In the genomic region with DNA sequence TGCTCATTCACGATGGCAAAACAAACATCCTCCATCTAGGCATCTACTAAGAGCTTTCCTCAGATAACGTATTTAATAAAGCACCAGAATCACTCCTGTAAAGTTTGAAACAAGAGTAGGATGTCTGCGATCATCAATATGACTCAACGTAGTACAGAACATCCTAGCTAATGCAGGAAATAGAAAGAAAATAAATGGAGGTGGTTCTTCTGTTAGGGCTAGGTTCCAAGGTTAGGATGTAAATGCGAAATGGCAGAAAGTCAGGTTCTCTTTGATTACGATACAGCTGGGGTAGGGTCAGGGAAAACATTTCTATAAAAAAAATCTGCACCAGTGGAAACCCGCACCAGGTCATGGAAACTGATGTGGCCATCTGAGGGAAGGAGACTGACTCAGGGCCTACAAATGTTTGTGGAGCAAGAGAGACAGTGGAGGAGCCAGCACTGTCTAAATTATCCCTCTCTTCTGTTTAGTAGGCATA, we compare ENCODE assay signal across 17 cellular contexts. TPM values are rescaled to one million over a fixed set of nuclear protein-coding genes. Genes with fewer than 3 reads are reported as not detected.
DNase-seq lines count a peak whose midpoint lies in the region; ATAC-seq and TF ChIP-seq lines count a peak whose summit lies in the region.
"Had no signal": no experiment of that assay in that cellular context is flagged by ENCODE, and none has a peak within 500 bp of the region (broad histone marks: within the 10 kb centered on the region; RNA-seq: fewer than 3 reads in every experiment).

No MANE protein-coding gene starts in this region.

- TF ChIP-seq CTCF in PC-3 (conservative IDR thresholded peaks at IDR 0.05; ENCODE audit: low read depth, low read length) (no peak), osteocyte (IDR thresholded peaks at IDR 0.05) (no peak)

- peaks cover 4% of the 10 kb centered on the region; the same call in 1 of the 2 replicates for H4K20me1 ChIP-seq in PC-3 (ENCODE audit: low read length)

- H3K4me3 Mint-ChIP-seq in T-helper 1 cell treated with Interleukin-12 subunit alpha and Interleukin-12 subunit beta and Interleukin-4 antibody, amounts not matched to agents 30 μg/mL and 1 μg/mL, for 36 hours, result peak overlapping the region; percentile 30
- H3K4me3 Mint-ChIP-seq in osteocyte (ENCODE audit: unreplicated experiment), result no peak overlapping the region

- no peaks in the 10 kb centered on the region for H3K27me3 Mint-ChIP-seq in T-helper 1 cell treated with Interleukin-12 subunit alpha and Interleukin-12 subunit beta and Interleukin-4 antibody, amounts not matched to agents 30 μg/mL and 1 μg/mL, for 36 hours (ENCODE audit: low read depth)
- no peaks in the 10 kb centered on the region for H3K27me3 Mint-ChIP-seq in osteocyte (ENCODE audit: unreplicated experiment)

- peaks cover 13% of the 10 kb centered on the region for H3K36me3 Mint-ChIP-seq in T-helper 1 cell treated with Interleukin-12 subunit alpha and Interleukin-12 subunit beta and Interleukin-4 antibody, amounts not matched to agents 30 μg/mL and 1 μg/mL, for 36 hours (ENCODE audit: low read depth)
- no peaks in the 10 kb centered on the region for H3K36me3 Mint-ChIP-seq in osteocyte (ENCODE audit: unreplicated experiment)

- POLR2A ChIA-PET in PC-3 (lab: Charles Lee; ENCODE audit: unreplicated experiment), result no interaction called here

- H3K9ac ChIP-seq in PC-3 (ENCODE audit: low read length), result no peak overlapping the region

- H3K27me3 ChIP-seq in PC-3 (ENCODE audit: low read length), result no peaks in the 10 kb centered on the region
- H3K27me3 ChIP-seq: thyroid gland had no signal

- intact Hi-C loops in PC-3 (cut with micrococcal nuclease), result no loop called here

- H3K4me2 ChIP-seq in PC-3 (ENCODE audit: low read length), result peak overlapping the region; percentile 41

- peak overlapping the region; percentile 2; the same call in 1 of the 2 replicates for H2AFZ ChIP-seq in PC-3 (ENCODE audit: low read length)

- H3K9me2 ChIP-seq in PC-3 (replicated peaks; ENCODE audit: low read length), result no peaks in the 10 kb centered on the region

- peak overlapping the region; percentile 75 for H3K27ac Mint-ChIP-seq in T-helper 1 cell treated with Interleukin-12 subunit alpha and Interleukin-12 subunit beta and Interleukin-4 antibody, amounts not matched to agents 30 μg/mL and 1 μg/mL, for 36 hours
- H3K27ac Mint-ChIP-seq in osteocyte (ENCODE audit: unreplicated experiment), result peak overlapping the region; percentile 23

- ATAC-seq in PC-3 (peak; percentile 91), HG03039 (IDR thresholded peaks at IDR 0.05; ENCODE audit: unreplicated experiment) (no peak)
- ATAC-seq: sciatic nerve had no signal

- CTCF ChIA-PET in PC-3 (lab: Charles Lee), result interaction anchor here (1.7 kb wide), 1 partner anchor 47 kb away, joined by 5 read pairs; no protein-coding TSS in a partner anchor

- no peaks in the 10 kb centered on the region for H3K9me3 Mint-ChIP-seq in T-helper 1 cell treated with Interleukin-12 subunit alpha and Interleukin-12 subunit beta and Interleukin-4 antibody, amounts not matched to agents 30 μg/mL and 1 μg/mL, for 36 hours
- H3K9me3 Mint-ChIP-seq in osteocyte (ENCODE audit: unreplicated experiment), result no peaks in the 10 kb centered on the region

- H3K9me3 ChIP-seq in PC-3 (ENCODE audit: low read length), result no peaks in the 10 kb centered on the region
- H3K9me3 ChIP-seq: thyroid gland had no signal

- no TSS peak for BruUV-seq in PC-3 (replicated peaks; lab: Mats Ljungman, UMichigan)

- H3K4me3 ChIP-seq in PC-3 (ENCODE audit: low read length), result peak overlapping the region; percentile 10; the same call in 1 of the 2 replicates
- H3K4me3 ChIP-seq: thyroid gland had no signal

- peak overlapping the region; percentile 30 for H3K27ac ChIP-seq in PC-3 (ENCODE audit: low read length)
- H3K27ac ChIP-seq: 22Rv1, thyroid gland had no signal

- peaks cover 72% of the 10 kb centered on the region for H3K4me1 Mint-ChIP-seq in T-helper 1 cell treated with Interleukin-12 subunit alpha and Interleukin-12 subunit beta and Interleukin-4 antibody, amounts not matched to agents 30 μg/mL and 1 μg/mL, for 36 hours (ENCODE audit: low read depth)
- peaks cover 30% of the 10 kb centered on the region for H3K4me1 Mint-ChIP-seq in osteocyte (ENCODE audit: unreplicated experiment)

- no peaks in the 10 kb centered on the region for H3F3A ChIP-seq in PC-3 (ENCODE audit: low read length, unreplicated experiment)

- no peak for DNase-seq in T-helper 1 cell
- peak; percentile 61 for DNase-seq in PC-3
- DNase-seq in dermis microvascular lymphatic vessel endothelial cell (ENCODE audit: low read depth in 2 of 2), result peak; percentile 31 to 39
- DNase-seq in osteocyte (ENCODE audit: extremely low spot score, unreplicated experiment), result no peak
- no peak for DNase-seq in UCSD-AML1 (lab: John Stamatoyannopoulos, UW; ENCODE audit: unreplicated experiment)
- DNase-seq in NCI-H2196 (lab: John Stamatoyannopoulos, UW; ENCODE audit: unreplicated experiment), result no peak
- DNase-seq: activated CD4-positive, alpha-beta T cell treated with anti-CD3 and anti-CD28 coated beads for 4 hours; DMS153; effector memory CD4-positive, alpha-beta T cell; Kasumi-1; NCI-H2029 treated with DMSO at 0.1 percent for 48 hours; NK-92 treated with Interleukin-12 subunit alpha and Interleukin-12 subunit beta, amount 100 ng/mL, for 24 hours; thyroid gland had no signal

- peaks cover 23% of the 10 kb centered on the region for H3K4me1 ChIP-seq in PC-3 (ENCODE audit: insufficient read depth, low read length)

- no peaks in the 10 kb centered on the region; the same call in 1 of the 2 replicates for H3K36me3 ChIP-seq in PC-3 (ENCODE audit: low read depth, low read length)
- H3K36me3 ChIP-seq: thyroid gland had no signal

- H3K79me2 ChIP-seq in PC-3 (ENCODE audit: low read length), result peaks cover 96% of the 10 kb centered on the region

RNA-seq across cellular contexts. Expression of a gene that starts 29.1 kb away (rescaled TPM):
- total RNA-seq in PC-3 (2014; rRNA removed) (37.6 and 46.1 TPM in 2 replicates), dermis microvascular lymphatic vessel endothelial cell (16.4 and 17.6 TPM in 2 replicates), osteocyte (37.6 and 38.0 TPM in 2 replicates)

Comparison
In these comparisons a context has a peak if more than half of its experiments do, and no peak if none do; other contexts are left out.
1. DNase-seq: peak in PC-3 (single experiment) and dermis microvascular lymphatic vessel endothelial cell (2 of 2); none in T-helper 1 cell (0 of 5), osteocyte (single experiment), UCSD-AML1 (single experiment) and NCI-H2196 (single experiment).